In the genomic region with DNA sequence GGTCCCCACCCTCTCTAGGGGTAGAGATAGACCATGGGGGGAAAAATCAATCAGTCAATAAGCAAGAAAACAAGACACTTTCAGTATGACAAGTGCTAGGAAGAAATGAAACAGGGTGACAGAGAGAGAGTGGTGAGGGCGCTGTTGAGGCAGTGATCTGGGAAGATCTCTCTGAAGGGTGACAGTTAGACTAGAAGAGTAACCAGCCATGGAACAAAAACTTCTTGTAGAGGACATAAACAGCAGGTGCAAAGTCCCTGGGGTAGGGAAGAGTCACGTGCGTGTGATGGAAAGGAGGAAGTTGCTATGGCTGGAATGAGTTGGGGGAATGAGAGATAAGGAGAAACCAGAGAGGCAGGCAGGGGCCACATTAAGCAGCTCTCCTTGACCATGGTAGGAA, we compare ENCODE assay signal across 1 cellular context.
TF ChIP-seq lines count a peak whose summit lies in the region.

No MANE protein-coding gene starts in this region.

TF ChIP-seq in GM23338, 12 proteins besides CTCF, POLR2A, EP300 and RAD21:
- TF ChIP-seq, protein P1, sequence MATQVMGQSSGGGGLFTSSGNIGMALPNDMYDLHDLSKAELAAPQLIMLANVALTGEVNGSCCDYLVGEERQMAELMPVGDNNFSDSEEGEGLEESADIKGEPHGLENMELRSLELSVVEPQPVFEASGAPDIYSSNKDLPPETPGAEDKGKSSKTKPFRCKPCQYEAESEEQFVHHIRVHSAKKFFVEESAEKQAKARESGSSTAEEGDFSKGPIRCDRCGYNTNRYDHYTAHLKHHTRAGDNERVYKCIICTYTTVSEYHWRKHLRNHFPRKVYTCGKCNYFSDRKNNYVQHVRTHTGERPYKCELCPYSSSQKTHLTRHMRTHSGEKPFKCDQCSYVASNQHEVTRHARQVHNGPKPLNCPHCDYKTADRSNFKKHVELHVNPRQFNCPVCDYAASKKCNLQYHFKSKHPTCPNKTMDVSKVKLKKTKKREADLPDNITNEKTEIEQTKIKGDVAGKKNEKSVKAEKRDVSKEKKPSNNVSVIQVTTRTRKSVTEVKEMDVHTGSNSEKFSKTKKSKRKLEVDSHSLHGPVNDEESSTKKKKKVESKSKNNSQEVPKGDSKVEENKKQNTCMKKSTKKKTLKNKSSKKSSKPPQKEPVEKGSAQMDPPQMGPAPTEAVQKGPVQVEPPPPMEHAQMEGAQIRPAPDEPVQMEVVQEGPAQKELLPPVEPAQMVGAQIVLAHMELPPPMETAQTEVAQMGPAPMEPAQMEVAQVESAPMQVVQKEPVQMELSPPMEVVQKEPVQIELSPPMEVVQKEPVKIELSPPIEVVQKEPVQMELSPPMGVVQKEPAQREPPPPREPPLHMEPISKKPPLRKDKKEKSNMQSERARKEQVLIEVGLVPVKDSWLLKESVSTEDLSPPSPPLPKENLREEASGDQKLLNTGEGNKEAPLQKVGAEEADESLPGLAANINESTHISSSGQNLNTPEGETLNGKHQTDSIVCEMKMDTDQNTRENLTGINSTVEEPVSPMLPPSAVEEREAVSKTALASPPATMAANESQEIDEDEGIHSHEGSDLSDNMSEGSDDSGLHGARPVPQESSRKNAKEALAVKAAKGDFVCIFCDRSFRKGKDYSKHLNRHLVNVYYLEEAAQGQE (IDR thresholded peaks at IDR 0.05; ENCODE audit: unreplicated experiment), result no peak
- TF ChIP-seq ZNF114 (CRISPR knock-in tag; IDR thresholded peaks at IDR 0.05) (no peak), STAT1 (IDR thresholded peaks at IDR 0.05; ENCODE audit: unreplicated experiment) (no peak), JUNB (IDR thresholded peaks at IDR 0.05; ENCODE audit: unreplicated experiment) (no peak), EZH2phosphoT487 (IDR thresholded peaks at IDR 0.05; ENCODE audit: unreplicated experiment) (no peak), ZNF331 (CRISPR knock-in tag; IDR thresholded peaks at IDR 0.05; ENCODE audit: low read depth) (no peak), EZH2 (IDR thresholded peaks at IDR 0.05; ENCODE audit: low read depth, unreplicated experiment) (no peak), NANOG (IDR thresholded peaks at IDR 0.05; ENCODE audit: borderline replicate concordance) (no peak), CREB1 (CRISPR knock-in tag; IDR thresholded peaks at IDR 0.05; ENCODE audit: low read depth) (no peak), POLR2AphosphoS5 (IDR thresholded peaks at IDR 0.05; ENCODE audit: low read depth) (no peak)
- TF ChIP-seq, protein P2, sequence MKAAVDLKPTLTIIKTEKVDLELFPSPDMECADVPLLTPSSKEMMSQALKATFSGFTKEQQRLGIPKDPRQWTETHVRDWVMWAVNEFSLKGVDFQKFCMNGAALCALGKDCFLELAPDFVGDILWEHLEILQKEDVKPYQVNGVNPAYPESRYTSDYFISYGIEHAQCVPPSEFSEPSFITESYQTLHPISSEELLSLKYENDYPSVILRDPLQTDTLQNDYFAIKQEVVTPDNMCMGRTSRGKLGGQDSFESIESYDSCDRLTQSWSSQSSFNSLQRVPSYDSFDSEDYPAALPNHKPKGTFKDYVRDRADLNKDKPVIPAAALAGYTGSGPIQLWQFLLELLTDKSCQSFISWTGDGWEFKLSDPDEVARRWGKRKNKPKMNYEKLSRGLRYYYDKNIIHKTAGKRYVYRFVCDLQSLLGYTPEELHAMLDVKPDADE (IDR thresholded peaks at IDR 0.05), result no peak
- TF ChIP-seq, protein P3, sequence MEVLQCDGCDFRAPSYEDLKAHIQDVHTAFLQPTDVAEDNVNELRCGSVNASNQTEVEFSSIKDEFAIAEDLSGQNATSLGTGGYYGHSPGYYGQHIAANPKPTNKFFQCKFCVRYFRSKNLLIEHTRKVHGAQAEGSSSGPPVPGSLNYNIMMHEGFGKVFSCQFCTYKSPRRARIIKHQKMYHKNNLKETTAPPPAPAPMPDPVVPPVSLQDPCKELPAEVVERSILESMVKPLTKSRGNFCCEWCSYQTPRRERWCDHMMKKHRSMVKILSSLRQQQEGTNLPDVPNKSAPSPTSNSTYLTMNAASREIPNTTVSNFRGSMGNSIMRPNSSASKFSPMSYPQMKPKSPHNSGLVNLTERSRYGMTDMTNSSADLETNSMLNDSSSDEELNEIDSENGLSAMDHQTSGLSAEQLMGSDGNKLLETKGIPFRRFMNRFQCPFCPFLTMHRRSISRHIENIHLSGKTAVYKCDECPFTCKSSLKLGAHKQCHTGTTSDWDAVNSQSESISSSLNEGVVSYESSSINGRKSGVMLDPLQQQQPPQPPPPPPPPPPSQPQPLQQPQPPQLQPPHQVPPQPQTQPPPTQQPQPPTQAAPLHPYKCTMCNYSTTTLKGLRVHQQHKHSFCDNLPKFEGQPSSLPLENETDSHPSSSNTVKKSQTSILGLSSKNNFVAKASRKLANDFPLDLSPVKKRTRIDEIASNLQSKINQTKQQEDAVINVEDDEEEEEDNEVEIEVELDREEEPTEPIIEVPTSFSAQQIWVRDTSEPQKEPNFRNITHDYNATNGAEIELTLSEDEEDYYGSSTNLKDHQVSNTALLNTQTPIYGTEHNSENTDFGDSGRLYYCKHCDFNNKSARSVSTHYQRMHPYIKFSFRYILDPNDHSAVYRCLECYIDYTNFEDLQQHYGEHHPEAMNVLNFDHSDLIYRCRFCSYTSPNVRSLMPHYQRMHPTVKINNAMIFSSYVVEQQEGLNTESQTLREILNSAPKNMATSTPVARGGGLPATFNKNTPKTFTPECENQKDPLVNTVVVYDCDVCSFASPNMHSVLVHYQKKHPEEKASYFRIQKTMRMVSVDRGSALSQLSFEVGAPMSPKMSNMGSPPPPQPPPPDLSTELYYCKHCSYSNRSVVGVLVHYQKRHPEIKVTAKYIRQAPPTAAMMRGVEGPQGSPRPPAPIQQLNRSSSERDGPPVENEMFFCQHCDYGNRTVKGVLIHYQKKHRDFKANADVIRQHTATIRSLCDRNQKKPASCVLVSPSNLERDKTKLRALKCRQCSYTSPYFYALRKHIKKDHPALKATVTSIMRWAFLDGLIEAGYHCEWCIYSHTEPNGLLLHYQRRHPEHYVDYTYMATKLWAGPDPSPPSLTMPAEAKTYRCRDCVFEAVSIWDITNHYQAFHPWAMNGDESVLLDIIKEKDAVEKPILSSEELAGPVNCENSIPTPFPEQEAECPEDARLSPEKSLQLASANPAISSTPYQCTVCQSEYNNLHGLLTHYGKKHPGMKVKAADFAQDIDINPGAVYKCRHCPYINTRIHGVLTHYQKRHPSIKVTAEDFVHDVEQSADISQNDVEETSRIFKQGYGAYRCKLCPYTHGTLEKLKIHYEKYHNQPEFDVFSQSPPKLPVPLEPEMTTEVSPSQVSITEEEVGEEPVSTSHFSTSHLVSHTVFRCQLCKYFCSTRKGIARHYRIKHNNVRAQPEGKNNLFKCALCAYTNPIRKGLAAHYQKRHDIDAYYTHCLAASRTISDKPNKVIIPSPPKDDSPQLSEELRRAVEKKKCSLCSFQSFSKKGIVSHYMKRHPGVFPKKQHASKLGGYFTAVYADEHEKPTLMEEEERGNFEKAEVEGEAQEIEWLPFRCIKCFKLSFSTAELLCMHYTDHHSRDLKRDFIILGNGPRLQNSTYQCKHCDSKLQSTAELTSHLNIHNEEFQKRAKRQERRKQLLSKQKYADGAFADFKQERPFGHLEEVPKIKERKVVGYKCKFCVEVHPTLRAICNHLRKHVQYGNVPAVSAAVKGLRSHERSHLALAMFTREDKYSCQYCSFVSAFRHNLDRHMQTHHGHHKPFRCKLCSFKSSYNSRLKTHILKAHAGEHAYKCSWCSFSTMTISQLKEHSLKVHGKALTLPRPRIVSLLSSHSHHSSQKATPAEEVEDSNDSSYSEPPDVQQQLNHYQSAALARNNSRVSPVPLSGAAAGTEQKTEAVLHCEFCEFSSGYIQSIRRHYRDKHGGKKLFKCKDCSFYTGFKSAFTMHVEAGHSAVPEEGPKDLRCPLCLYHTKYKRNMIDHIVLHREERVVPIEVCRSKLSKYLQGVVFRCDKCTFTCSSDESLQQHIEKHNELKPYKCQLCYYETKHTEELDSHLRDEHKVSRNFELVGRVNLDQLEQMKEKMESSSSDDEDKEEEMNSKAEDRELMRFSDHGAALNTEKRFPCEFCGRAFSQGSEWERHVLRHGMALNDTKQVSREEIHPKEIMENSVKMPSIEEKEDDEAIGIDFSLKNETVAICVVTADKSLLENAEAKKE (CRISPR knock-in tag; IDR thresholded peaks at IDR 0.05), result no peak
